ENCODE assay signal across 15 cellular contexts in genomic region chr19:44648536-44649370, GRCh38. TPM values are rescaled to one million over a fixed set of nuclear protein-coding genes. Genes with fewer than 3 reads are reported as not detected.
DNase-seq lines count a peak whose midpoint lies in the region; ATAC-seq and TF ChIP-seq lines count a peak whose summit lies in the region.
"Had no signal": no experiment of that assay in that cellular context is flagged by ENCODE, and none has a peak within 500 bp of the region (broad histone marks: within the 10 kb centered on the region; RNA-seq: fewer than 3 reads in every experiment).

No MANE protein-coding gene starts in this region.

- H3K4me1 Mint-ChIP-seq in CD4-positive, alpha-beta memory T cell: peaks cover 0 to 6% (median 0%) of the 10 kb centered on the region in 4 donors
- H3K4me1 Mint-ChIP-seq: stimulated activated effector memory CD8-positive, alpha-beta T cell treated with anti-CD3 and anti-CD28 coated beads, Interleukin-12 subunit alpha, Interleukin-12 subunit beta, amount 100 ng/mL, for 72 hours had no signal

- H3K9me3 ChIP-seq in upper lobe of right lung: no peaks in the 10 kb centered on the region
- no peaks in the 10 kb centered on the region for H3K9me3 ChIP-seq in CD4-positive, alpha-beta memory T cell (ENCODE audit: control insufficient read depth in 1 of 2, low read length in 2 of 2)
- H3K9me3 ChIP-seq: HAP-1 had no signal

- peaks cover 5 to 11% of the 10 kb centered on the region in 2 donors for H3K27me3 Mint-ChIP-seq in CD4-positive, alpha-beta memory T cell

- POLR2A ChIA-PET in CD4-positive, alpha-beta memory T cell (lab: Charles Lee; ENCODE audit: partially characterized antibody): no interaction called here

- peaks cover 13% of the 10 kb centered on the region for H3K4me1 ChIP-seq in upper lobe of right lung
- peaks cover 6% of the 10 kb centered on the region for H3K4me1 ChIP-seq in CD4-positive, alpha-beta memory T cell (ENCODE audit: insufficient read depth, low read length)
- H3K4me1 ChIP-seq: HAP-1 had no signal

- peaks cover 38% of the 10 kb centered on the region for H3K36me3 ChIP-seq in upper lobe of right lung
- H3K36me3 ChIP-seq in CD4-positive, alpha-beta memory T cell (ENCODE audit: insufficient read depth, low read length): no peaks in the 10 kb centered on the region

- ATAC-seq in upper lobe of right lung (peak; percentile 3), HG03432 (IDR thresholded peaks at IDR 0.05; ENCODE audit: unreplicated experiment) (no peak)
- ATAC-seq: effector memory CD8-positive, alpha-beta T cell; stimulated activated effector memory CD8-positive, alpha-beta T cell treated with anti-CD3 and anti-CD28 coated beads, Interleukin-12 subunit alpha, Interleukin-12 subunit beta, amount 100 ng/mL, for 72 hours had no signal

- H3K4me3 ChIP-seq in upper lobe of right lung: no peak overlapping the region
- H3K4me3 ChIP-seq in CD4-positive, alpha-beta memory T cell (ENCODE audit: low read length in 2 of 2): no peak overlapping the region
- H3K4me3 ChIP-seq: HAP-1, smooth muscle cell had no signal

- no peak overlapping the region for H3K4me3 Mint-ChIP-seq in CD4-positive, alpha-beta memory T cell
- H3K4me3 Mint-ChIP-seq: activated B cell treated with CpG ODN at 0.5 μM for 24 hours; effector memory CD8-positive, alpha-beta T cell; stimulated activated effector memory CD8-positive, alpha-beta T cell treated with anti-CD3 and anti-CD28 coated beads, Interleukin-12 subunit alpha, Interleukin-12 subunit beta, amount 100 ng/mL, for 72 hours had no signal

- intact Hi-C loops in upper lobe of right lung (cut with DNase I): no loop called here
- intact Hi-C loops in CD4-positive, alpha-beta memory T cell (cut with micrococcal nuclease): no loop called here

- CTCF ChIA-PET in CD4-positive, alpha-beta memory T cell (lab: Charles Lee; ENCODE audit: partially characterized antibody): interaction anchor here (1.0 to 1.5 kb wide), 2 partner anchors 9 to 72 kb away, joined by 3 to 6 read pairs; no protein-coding TSS in a partner anchor

- peak overlapping the region in 1 of 7 donors; percentile 36 for H3K27ac Mint-ChIP-seq in CD4-positive, alpha-beta memory T cell
- H3K27ac Mint-ChIP-seq: activated B cell treated with CpG ODN at 0.5 μM for 24 hours; effector memory CD8-positive, alpha-beta T cell; stimulated activated effector memory CD8-positive, alpha-beta T cell treated with anti-CD3 and anti-CD28 coated beads, Interleukin-12 subunit alpha, Interleukin-12 subunit beta, amount 100 ng/mL, for 72 hours had no signal

- no peak for TF ChIP-seq CTCF in upper lobe of right lung (IDR thresholded peaks at IDR 0.05)

- H3K27ac ChIP-seq in layer of hippocampus (ENCODE audit: low read depth, low read length) (peak overlapping the region; percentile 21), upper lobe of right lung (no peak overlapping the region)
- no peak overlapping the region for H3K27ac ChIP-seq in CD4-positive, alpha-beta memory T cell (ENCODE audit: low read depth, low read length)

- peak; percentile 12 for DNase-seq in MV-4-11 (lab: John Stamatoyannopoulos, UW)
- peak; percentile 84 for DNase-seq in dedifferentiated amniotic fluid mesenchymal stem cell (ENCODE audit: extremely low spot score)
- no peak for DNase-seq in upper lobe of right lung
- no peak for DNase-seq in CD4-positive, alpha-beta memory T cell
- DNase-seq in NCI-H345 (lab: John Stamatoyannopoulos, UW): no peak
- DNase-seq: activated B cell treated with CpG ODN at 0.5 μM for 24 hours; activated gamma-delta T cell treated with Interleukin-2 at 50 U/mL for 16 hours; effector memory CD8-positive, alpha-beta T cell; NCI-H1092 had no signal

- no peaks in the 10 kb centered on the region for H3K36me3 Mint-ChIP-seq in CD4-positive, alpha-beta memory T cell

- H3K9me3 Mint-ChIP-seq in CD4-positive, alpha-beta memory T cell: peaks cover 0 to 1% (median 0%) of the 10 kb centered on the region in 8 donors
- H3K9me3 Mint-ChIP-seq: activated B cell treated with CpG ODN at 0.5 μM for 24 hours; effector memory CD8-positive, alpha-beta T cell; stimulated activated effector memory CD8-positive, alpha-beta T cell treated with anti-CD3 and anti-CD28 coated beads, Interleukin-12 subunit alpha, Interleukin-12 subunit beta, amount 100 ng/mL, for 72 hours had no signal

- H3K27me3 ChIP-seq in layer of hippocampus (ENCODE audit: control insufficient read depth, insufficient read depth, low read length) (no peaks in the 10 kb centered on the region), upper lobe of right lung (no peaks in the 10 kb centered on the region)
- H3K27me3 ChIP-seq in CD4-positive, alpha-beta memory T cell (ENCODE audit: insufficient read depth, low read length): no peaks in the 10 kb centered on the region

RNA-seq across cellular contexts. Expression of gene PVR, which starts 5.0 kb away (rescaled TPM):
- 40.8 TPM for total RNA-seq in upper lobe of right lung
- total RNA-seq in CD4-positive, alpha-beta memory T cell: 1 to 10 TPM; 1.0 to 1.7 TPM
- under 1 TPM in 1 of 2 donors, not detected in 1; 0.34 TPM for polyA plus RNA-seq in CD4-positive, alpha-beta memory T cell
- total RNA-seq: activated B cell treated with CpG ODN at 0.5 μM for 24 hours, OCI-LY7 had no signal

RNA-seq across cellular contexts. Expression of gene CEACAM19, which starts 22.5 kb away (rescaled TPM):
- total RNA-seq in upper lobe of right lung: 7.6 TPM
- total RNA-seq in CD4-positive, alpha-beta memory T cell: 1 to 10 TPM; 1.3 to 1.4 TPM
- polyA plus RNA-seq in CD4-positive, alpha-beta memory T cell: not detected
- total RNA-seq: activated B cell treated with CpG ODN at 0.5 μM for 24 hours, OCI-LY7 had no signal

RNA-seq across cellular contexts. Expression of gene IGSF23, which starts 35.4 kb away (rescaled TPM):
- total RNA-seq in upper lobe of right lung: not detected
- total RNA-seq in CD4-positive, alpha-beta memory T cell: not detected
- not detected for polyA plus RNA-seq in CD4-positive, alpha-beta memory T cell
- total RNA-seq: activated B cell treated with CpG ODN at 0.5 μM for 24 hours, OCI-LY7, smooth muscle cell had no signal
- polyA plus RNA-seq: smooth muscle cell had no signal

RNA-seq across cellular contexts. Expression of gene CEACAM16, which starts 50.2 kb away (rescaled TPM):
- not detected for total RNA-seq in upper lobe of right lung
- total RNA-seq in CD4-positive, alpha-beta memory T cell: not detected
- polyA plus RNA-seq in CD4-positive, alpha-beta memory T cell: not detected
- total RNA-seq: activated B cell treated with CpG ODN at 0.5 μM for 24 hours, OCI-LY7, smooth muscle cell had no signal
- polyA plus RNA-seq: smooth muscle cell had no signal

Comparison
In these comparisons a context has a peak if more than half of its experiments do, and no peak if none do; other contexts are left out.
1. DNase-seq: peak in MV-4-11 (single experiment) and dedifferentiated amniotic fluid mesenchymal stem cell (single experiment); none in upper lobe of right lung (single experiment), CD4-positive, alpha-beta memory T cell (0 of 5) and NCI-H345 (single experiment).
2. RNA of gene PVR, which starts 5.0 kb away (total RNA-seq): 40.8 TPM in upper lobe of right lung (single experiment); 1.0 to 1.7 TPM in CD4-positive, alpha-beta memory T cell; every median in the first group is over 10 times any median in the second.